18 cellular contexts compared by ENCODE assay signal in the genomic region with DNA sequence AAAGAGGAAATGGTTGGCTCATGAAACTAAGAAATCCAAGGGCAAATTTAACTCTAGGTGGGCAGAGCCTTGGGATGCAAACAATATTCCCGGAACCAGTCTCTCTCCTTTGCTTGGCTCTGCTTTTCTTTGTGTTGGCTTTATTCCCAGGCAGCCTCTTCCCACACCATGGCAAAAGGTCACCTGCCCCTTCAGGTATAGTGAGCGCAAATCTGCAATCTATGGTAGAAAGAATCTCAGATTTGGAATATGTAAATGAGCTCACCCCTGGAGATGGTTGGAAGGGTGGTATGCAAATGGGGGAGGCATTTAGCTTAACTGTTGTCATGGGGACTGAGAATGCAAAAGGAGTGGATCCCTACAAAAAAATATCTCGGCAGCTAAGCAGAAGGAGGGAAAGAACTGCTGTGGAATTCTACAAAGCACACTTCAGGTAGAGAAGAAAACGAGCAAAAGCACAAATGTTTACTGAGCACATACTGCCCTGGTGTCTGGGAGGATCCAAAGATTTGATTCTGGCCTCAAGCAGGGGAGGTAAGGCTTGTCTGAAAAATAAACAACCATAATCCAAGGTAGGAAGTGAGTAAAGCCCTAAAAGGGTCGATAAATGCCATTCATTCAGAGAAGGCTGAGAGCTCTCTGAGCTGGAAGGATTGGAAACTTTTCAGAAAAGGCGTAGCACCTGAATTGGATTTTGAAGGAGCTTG.
A peak's percentile ranks its signal among the peaks of the same experiment; 100 is the strongest.
DNase-seq lines count a peak whose midpoint lies in the region; FAIRE-seq and TF ChIP-seq lines count a peak whose summit lies in the region.
"Had no signal": no experiment of that assay in that cellular context is flagged by ENCODE, and none has a peak within 500 bp of the region (broad histone marks: within the 10 kb centered on the region; RNA-seq: fewer than 3 reads in every experiment).

No MANE protein-coding gene starts in this region.

- no peaks in the 10 kb centered on the region for H3K36me3 Mint-ChIP-seq in nephron (ENCODE audit: low read depth)

- H3K4me1 Mint-ChIP-seq in nephron = peaks cover 66% of the 10 kb centered on the region

- H3K27ac Mint-ChIP-seq in nephron = peak overlapping the region in 2 of 3 experiments; percentile 8 to 29
- H3K27ac Mint-ChIP-seq: T-helper 1 cell treated with Interleukin-12 subunit alpha and Interleukin-12 subunit beta and Interleukin-4 antibody, amounts not matched to agents 30 μg/mL and 1 μg/mL, for 36 hours had no signal

- FAIRE-seq in H54 (lab: Jason Lieb, UNC) = peak; percentile 89
- FAIRE-seq: GM12892 had no signal

- peaks cover 8% of the 10 kb centered on the region for H3K27me3 Mint-ChIP-seq in nephron (ENCODE audit: low read depth)

- TF ChIP-seq CTCF in nephron (IDR thresholded peaks at IDR 0.05; ENCODE audit: unreplicated experiment in 3 of 3) = no peak

- TF ChIP-seq POLR2A in H54 (IDR thresholded peaks at IDR 0.05; ENCODE audit: low read depth, low read length) = no peak

- no peak overlapping the region for H3K4me3 Mint-ChIP-seq in nephron
- H3K4me3 Mint-ChIP-seq: T-helper 1 cell treated with Interleukin-12 subunit alpha and Interleukin-12 subunit beta and Interleukin-4 antibody, amounts not matched to agents 30 μg/mL and 1 μg/mL, for 36 hours had no signal

- no peaks in the 10 kb centered on the region for H3K9me3 Mint-ChIP-seq in nephron
- H3K9me3 Mint-ChIP-seq: T-helper 1 cell treated with Interleukin-12 subunit alpha and Interleukin-12 subunit beta and Interleukin-4 antibody, amounts not matched to agents 30 μg/mL and 1 μg/mL, for 36 hours had no signal

- DNase-seq in H54 (ENCODE audit: insufficient read length, low spot score) (no peak), M059J (ENCODE audit: low read depth) (peak; percentile 57), iPS DF 4.7 (ENCODE audit: extremely low read depth, low spot score) (peak; percentile 33), ecto neural progenitor cell (ENCODE audit: low spot score) (no peak), NCI-H446 (lab: John Stamatoyannopoulos, UW) (no peak)
- DNase-seq in activated CD4-positive, alpha-beta T cell treated with anti-CD3 and anti-CD28 coated beads, Interleukin-2, amount 50 U/mL, for 4 hours = no peak
- DNase-seq: activated CD8-positive, alpha-beta memory T cell treated with anti-CD3 and anti-CD28 coated beads for 24 hours; Caco-2; head of caudate nucleus; KBM-7; left cardiac atrium; NCI-H1105; NCI-H2227 treated with DMSO at 0.1 percent for 48 hours; ovary; stimulated activated CD4-positive, alpha-beta T cell treated with anti-CD3 and anti-CD28 coated beads, Interleukin-4, amount 100 ng/mL, for 1 hour had no signal

Comparison
In these comparisons a context has a peak if more than half of its experiments do, and no peak if none do; other contexts are left out.
1. DNase-seq: peak in M059J (single experiment) and iPS DF 4.7 (single experiment); none in H54 (single experiment), ecto neural progenitor cell (single experiment), NCI-H446 (0 of 2) and activated CD4-positive, alpha-beta T cell treated with anti-CD3 and anti-CD28 coated beads, Interleukin-2, amount 50 U/mL, for 4 hours (0 of 2).